1 cellular context compared by ENCODE assay signal in the genomic region with DNA sequence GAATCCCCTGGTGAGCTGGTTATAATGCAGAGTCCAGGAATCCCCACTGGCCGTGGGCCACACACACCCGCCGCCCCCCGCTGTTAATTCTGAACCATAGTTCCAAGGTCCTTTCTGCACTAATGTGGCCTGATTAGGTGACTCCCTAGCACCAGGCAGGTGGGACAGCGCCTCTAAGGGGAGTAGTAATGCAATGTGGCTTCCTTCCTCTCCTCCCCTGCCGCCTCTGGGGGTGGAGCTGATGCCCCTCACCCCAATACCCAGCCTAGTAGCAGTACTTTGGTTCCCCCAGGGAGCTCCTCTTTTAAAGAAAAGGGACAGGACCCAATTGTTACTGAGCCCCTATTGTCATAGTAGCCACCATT.
TF ChIP-seq lines count a peak whose summit lies in the region.

No MANE protein-coding gene starts in this region.

TF ChIP-seq in K562, 482 proteins besides CTCF, POLR2A, EP300 and RAD21:
- TF ChIP-seq ZNF436 (CRISPR knock-in tag; IDR thresholded peaks at IDR 0.05) (no peak), GATAD2B (IDR thresholded peaks at IDR 0.05; ENCODE audit: borderline replicate concordance) (no peak), ZNF175 (CRISPR knock-in tag; IDR thresholded peaks at IDR 0.05; ENCODE audit: low read depth) (no peak), ZNF780A (CRISPR knock-in tag; IDR thresholded peaks at IDR 0.05) (no peak), TBP (optimal IDR thresholded peaks at IDR 0.05; ENCODE audit: low read depth, low read length) (no peak), SLC30A9 (CRISPR knock-in tag; IDR thresholded peaks at IDR 0.05) (no peak), NELFE (IDR thresholded peaks at IDR 0.05; ENCODE audit: insufficient read depth, insufficient read length) (no peak), ZBTB43 (CRISPR knock-in tag; IDR thresholded peaks at IDR 0.05) (no peak), MAFG (tag; conservative IDR thresholded peaks at IDR 0.05) (no peak), TGIF2 (CRISPR knock-in tag; IDR thresholded peaks at IDR 0.05) (no peak), KDM5B (IDR thresholded peaks at IDR 0.05; ENCODE audit: insufficient replicate concordance, low read depth, low read length) (no peak), PRMT5 (CRISPR knock-in tag; IDR thresholded peaks at IDR 0.05) (no peak), U2AF1 (optimal IDR thresholded peaks at IDR 0.05; ENCODE audit: low read depth, low read length) (no peak)
TF ChIP-seq in K562: peak in this region for 0.
